Comparison of ENCODE assay signal across 8 cellular contexts in genomic region chr17:39573447-39574298, GRCh38. TPM values are rescaled to one million over a fixed set of nuclear protein-coding genes. Genes with fewer than 3 reads are reported as not detected.
DNase-seq lines count a peak whose midpoint lies in the region; ATAC-seq and TF ChIP-seq lines count a peak whose summit lies in the region.

No MANE protein-coding gene starts in this region.

- H3K4me3 Mint-ChIP-seq in activated naive CD8-positive, alpha-beta T cell treated with anti-CD3 and anti-CD28 coated beads for 36 hours: peak overlapping the region; percentile 73
- peak overlapping the region; percentile 89 for H3K4me3 Mint-ChIP-seq in glutamatergic neuron (ENCODE audit: unreplicated experiment)

- peaks cover 10% of the 10 kb centered on the region for H3K9me3 Mint-ChIP-seq in activated naive CD8-positive, alpha-beta T cell treated with anti-CD3 and anti-CD28 coated beads for 36 hours
- H3K9me3 Mint-ChIP-seq in glutamatergic neuron (ENCODE audit: unreplicated experiment): peaks cover 4% of the 10 kb centered on the region

- H3K4me1 Mint-ChIP-seq in activated naive CD8-positive, alpha-beta T cell treated with anti-CD3 and anti-CD28 coated beads for 36 hours: peaks cover 2% of the 10 kb centered on the region
- H3K4me1 Mint-ChIP-seq in glutamatergic neuron (ENCODE audit: low read depth, unreplicated experiment): no peaks in the 10 kb centered on the region

- peaks cover 17% of the 10 kb centered on the region for H3K27me3 Mint-ChIP-seq in activated naive CD8-positive, alpha-beta T cell treated with anti-CD3 and anti-CD28 coated beads for 36 hours
- peaks cover 10% of the 10 kb centered on the region for H3K27me3 Mint-ChIP-seq in glutamatergic neuron (ENCODE audit: unreplicated experiment)

- TF ChIP-seq CTCF in glutamatergic neuron (IDR thresholded peaks at IDR 0.05; ENCODE audit: partially characterized antibody, unreplicated experiment): no peak

- H3K27ac Mint-ChIP-seq in activated naive CD8-positive, alpha-beta T cell treated with anti-CD3 and anti-CD28 coated beads for 36 hours: no peak overlapping the region
- peak overlapping the region; percentile 81 for H3K27ac Mint-ChIP-seq in glutamatergic neuron (ENCODE audit: unreplicated experiment)

- ATAC-seq in GM21526 (IDR thresholded peaks at IDR 0.05; ENCODE audit: low FRiP score, unreplicated experiment): no peak
- no peak for ATAC-seq in HG02623 (IDR thresholded peaks at IDR 0.05; ENCODE audit: unreplicated experiment)

- H3K36me3 Mint-ChIP-seq in activated naive CD8-positive, alpha-beta T cell treated with anti-CD3 and anti-CD28 coated beads for 36 hours: peaks cover 27% of the 10 kb centered on the region
- peaks cover 9% of the 10 kb centered on the region for H3K36me3 Mint-ChIP-seq in glutamatergic neuron (ENCODE audit: unreplicated experiment)

- DNase-seq in AG20443 (ENCODE audit: low spot score) (peak; percentile 94), GM19238 (ENCODE audit: insufficient read length, low spot score) (peak; percentile 63), NOMO-1 (lab: John Stamatoyannopoulos, UW; ENCODE audit: unreplicated experiment in 2 of 2) (peak; percentile 41 to 55), glutamatergic neuron (peak; percentile 79), occipital lobe (lab: John Stamatoyannopoulos, UW) (peak; percentile 53)
- peak; percentile 55 for DNase-seq in activated naive CD8-positive, alpha-beta T cell treated with anti-CD3 and anti-CD28 coated beads for 36 hours

RNA-seq across cellular contexts. Expression of gene NEUROD2, which starts 34.0 kb away (rescaled TPM):
- not detected for total RNA-seq in activated naive CD8-positive, alpha-beta T cell treated with anti-CD3 and anti-CD28 coated beads for 36 hours
- total RNA-seq in glutamatergic neuron (ENCODE audit: unreplicated experiment) (6.3 TPM), occipital lobe (70.3 TPM)

RNA-seq across cellular contexts. Expression of gene PPP1R1B, which starts 53.1 kb away (rescaled TPM):
- total RNA-seq in activated naive CD8-positive, alpha-beta T cell treated with anti-CD3 and anti-CD28 coated beads for 36 hours: not detected
- total RNA-seq in glutamatergic neuron (ENCODE audit: unreplicated experiment): not detected
- 8.1 TPM for total RNA-seq in occipital lobe
